14 cellular contexts compared by ENCODE assay signal in genomic region chr6:44346818-44347217, GRCh38. TPM values are rescaled to one million over a fixed set of nuclear protein-coding genes. Genes with fewer than 3 reads are reported as not detected.
"Had no signal": no experiment of that assay in that cellular context is flagged by ENCODE, and none has a peak within 500 bp of the region (broad histone marks: within the 10 kb centered on the region; RNA-seq: fewer than 3 reads in every experiment).

No MANE protein-coding gene starts in this region.

RNA-seq across cellular contexts. Expression of gene SPATS1, which starts 4.4 kb away (rescaled TPM):
- total RNA-seq: activated B cell treated with CpG ODN at 0.5 μM for 24 hours; activated CD4-positive, alpha-beta memory T cell treated with anti-CD3 and anti-CD28 coated beads for 36 hours; activated CD4-positive, alpha-beta memory T cell treated with anti-CD3 and anti-CD28 coated beads, Interleukin-2, amount 10 ng/mL, durations not matched to agents 7 days and 5 days; activated CD4-positive, alpha-beta T cell treated with anti-CD3 and anti-CD28 coated beads for 36 hours; activated CD4-positive, alpha-beta T cell treated with anti-CD3 and anti-CD28 coated beads, Interleukin-2, amount 10 ng/mL, durations not matched to agents 24 days and 14 days; activated CD4-positive, alpha-beta T cell treated with anti-CD3 and anti-CD28 coated beads, Interleukin-2, amount 10 ng/mL, durations not matched to agents 7 days and 5 days; activated CD8-positive, alpha-beta memory T cell treated with anti-CD3 and anti-CD28 coated beads for 36 hours; activated CD8-positive, alpha-beta memory T cell treated with anti-CD3 and anti-CD28 coated beads, Interleukin-2, amount 10 ng/mL, durations not matched to agents 7 days and 5 days; activated CD8-positive, alpha-beta T cell treated with anti-CD3 and anti-CD28 coated beads for 36 hours; activated CD8-positive, alpha-beta T cell treated with anti-CD3 and anti-CD28 coated beads, Interleukin-2, amount 10 ng/mL, durations not matched to agents 7 days and 5 days; T-helper 1 cell treated with Interleukin-12 subunit alpha and Interleukin-12 subunit beta and Interleukin-4 antibody, amounts not matched to agents 30 ng/mL and 1 ng/mL, for 36 hours; T-helper 17 cell; T-helper 2 cell treated with Interferon-gamma antibody and Interleukin-4, amounts not matched to agents 100 ng/mL and 5 ng/mL, for 36 hours; WTC11 had no signal
